Comparison of ENCODE assay signal across 18 cellular contexts in the genomic region with DNA sequence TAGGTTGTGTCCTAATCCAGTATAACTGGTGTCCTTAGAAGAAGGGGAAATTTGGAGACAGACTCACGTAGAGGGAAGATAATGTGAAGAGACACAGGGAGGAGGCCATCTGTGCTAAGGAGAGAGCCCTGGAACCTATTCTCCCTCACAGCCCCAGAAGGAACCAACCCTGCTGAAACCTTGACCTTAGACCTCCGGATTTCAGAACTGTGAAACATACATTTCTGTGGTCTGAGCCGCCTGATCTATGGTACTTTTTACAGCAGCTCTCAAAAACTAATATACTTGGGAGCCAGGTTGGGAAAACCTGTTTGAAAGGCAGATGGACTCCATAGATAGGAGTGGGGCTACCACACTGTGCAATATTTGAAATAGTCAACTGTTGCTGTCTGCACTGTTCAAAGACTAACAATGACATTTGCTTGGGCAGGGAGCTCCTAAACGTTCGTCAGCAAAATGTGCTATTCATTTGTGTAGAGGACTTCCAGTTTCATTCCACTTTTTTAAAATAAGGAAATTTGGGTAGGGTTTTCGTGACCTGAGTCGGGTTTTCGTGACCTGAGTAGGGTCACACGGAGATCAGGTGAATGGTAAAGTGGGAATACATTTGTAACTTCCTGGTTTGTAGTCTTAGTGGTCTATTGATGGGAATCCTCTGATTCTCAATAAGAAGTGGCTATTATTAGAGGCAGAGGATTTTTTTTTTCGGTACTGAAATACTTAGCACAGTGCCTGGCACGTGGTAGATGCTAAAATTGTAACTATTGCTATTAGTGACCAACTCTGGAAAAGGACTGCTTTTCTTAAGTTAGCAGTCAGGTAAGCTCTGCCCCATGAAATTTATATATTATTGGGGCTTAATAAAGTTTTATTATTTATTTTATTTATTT. TPM values are rescaled to one million over a fixed set of nuclear protein-coding genes. Genes with fewer than 3 reads are reported as not detected.
A peak's percentile ranks its signal among the peaks of the same experiment; 100 is the strongest.
DNase-seq lines count a peak whose midpoint lies in the region; ATAC-seq lines count a peak whose summit lies in the region.
"Had no signal": no experiment of that assay in that cellular context is flagged by ENCODE, and none has a peak within 500 bp of the region (broad histone marks: within the 10 kb centered on the region; RNA-seq: fewer than 3 reads in every experiment).

No MANE protein-coding gene starts in this region.

- peaks cover 14 to 41% (median 23%) of the 10 kb centered on the region in 3 donors for H3K36me3 Mint-ChIP-seq in CD8-positive, alpha-beta memory T cell
- peaks cover 42% of the 10 kb centered on the region for H3K36me3 Mint-ChIP-seq in activated CD8-positive, alpha-beta T cell treated with anti-CD3 and anti-CD28 coated beads, Interleukin-2, amount 10 ng/mL, durations not matched to agents 7 days and 5 days (ENCODE audit: low read depth)
- H3K36me3 Mint-ChIP-seq in naive thymus-derived CD4-positive, alpha-beta T cell = peaks cover 4 to 27% (median 18%) of the 10 kb centered on the region in 5 donors

- CTCF ChIA-PET in CD8-positive, alpha-beta memory T cell (lab: Charles Lee) = interaction anchor here (1.1 to 2.2 kb wide), 5 partner anchors 9 to 73 kb away, joined by 3 to 8 read pairs (median 3); no protein-coding TSS in a partner anchor
- CTCF ChIA-PET in activated CD8-positive, alpha-beta T cell treated with anti-CD3 and anti-CD28 coated beads, Interleukin-2, amount 10 ng/mL, durations not matched to agents 7 days and 5 days (lab: Charles Lee) = interaction anchor here (1.4 to 3.3 kb wide), 7 partner anchors 15 to 240 kb away, joined by 3 to 14 read pairs (median 5); a partner anchor contains a TSS
- CTCF ChIA-PET in naive thymus-derived CD4-positive, alpha-beta T cell (lab: Charles Lee) = interaction anchor here (0.6 to 2.2 kb wide), 4 partner anchors 25 to 72 kb away, joined by 3 to 7 read pairs (median 4); no protein-coding TSS in a partner anchor

- H3K4me3 ChIP-seq in CD8-positive, alpha-beta memory T cell (ENCODE audit: low read length) = no peak overlapping the region
- H3K4me3 ChIP-seq in naive thymus-derived CD4-positive, alpha-beta T cell (ENCODE audit: low read length) = no peak overlapping the region
- H3K4me3 ChIP-seq: BLaER1 had no signal

- POLR2A ChIA-PET in CD8-positive, alpha-beta memory T cell (lab: Charles Lee) = interaction anchor here (1.1 kb wide), 1 partner anchor 19 kb away, joined by 3 read pairs; no protein-coding TSS in a partner anchor
- POLR2A ChIA-PET in activated CD8-positive, alpha-beta T cell treated with anti-CD3 and anti-CD28 coated beads, Interleukin-2, amount 10 ng/mL, durations not matched to agents 7 days and 5 days (lab: Charles Lee) = interaction anchor here (0.6 to 1.0 kb wide), 3 partner anchors 9 to 28 kb away, joined by 3 read pairs; no protein-coding TSS in a partner anchor
- POLR2A ChIA-PET in naive thymus-derived CD4-positive, alpha-beta T cell (lab: Charles Lee) = interaction anchor here (0.7 to 13.6 kb wide), 5 partner anchors 9 to 74 kb away, joined by 3 to 267 read pairs (median 6); a partner anchor contains a TSS

- peaks cover 33% of the 10 kb centered on the region for H3K36me3 ChIP-seq in CD8-positive, alpha-beta memory T cell (ENCODE audit: insufficient read depth, low read length)
- peaks cover 21 to 37% (median 35%) of the 10 kb centered on the region in 3 experiments for H3K36me3 ChIP-seq in naive thymus-derived CD4-positive, alpha-beta T cell (ENCODE audit: control insufficient read depth in 2 of 3, insufficient read depth in 3 of 3, low read length in 3 of 3)

- peak overlapping the region in 7 of 8 donors; percentile 34 to 87 (median 73) for H3K27ac Mint-ChIP-seq in CD8-positive, alpha-beta memory T cell
- no peak overlapping the region for H3K27ac Mint-ChIP-seq in activated CD8-positive, alpha-beta T cell treated with anti-CD3 and anti-CD28 coated beads, Interleukin-2, amount 10 ng/mL, durations not matched to agents 7 days and 5 days
- H3K27ac Mint-ChIP-seq in naive thymus-derived CD4-positive, alpha-beta T cell = peak overlapping the region in 7 of 9 donors; percentile 51 to 81 (median 56)

- no peaks in the 10 kb centered on the region for H3K27me3 Mint-ChIP-seq in CD8-positive, alpha-beta memory T cell
- H3K27me3 Mint-ChIP-seq in activated CD8-positive, alpha-beta T cell treated with anti-CD3 and anti-CD28 coated beads, Interleukin-2, amount 10 ng/mL, durations not matched to agents 7 days and 5 days (ENCODE audit: low read depth) = no peaks in the 10 kb centered on the region
- no peaks in the 10 kb centered on the region for H3K27me3 Mint-ChIP-seq in naive thymus-derived CD4-positive, alpha-beta T cell

- DNase-seq in CD8-positive, alpha-beta memory T cell = no peak
- DNase-seq in activated CD8-positive, alpha-beta T cell treated with anti-CD3 and anti-CD28 coated beads, Interleukin-2, amount 10 ng/mL, durations not matched to agents 7 days and 5 days = no peak
- DNase-seq in naive thymus-derived CD4-positive, alpha-beta T cell = no peak
- DNase-seq in globus pallidus (ENCODE audit: low spot score) = no peak
- no peak for DNase-seq in stimulated activated CD4-positive, alpha-beta T cell treated with anti-CD3 and anti-CD28 coated beads, Interleukin-2, amount 100 ng/mL, for 24 hours
- DNase-seq in NCI-H1092 (lab: John Stamatoyannopoulos, UW) = no peak
- DNase-seq in NCI-H2107 (lab: John Stamatoyannopoulos, UW) = no peak
- DNase-seq: activated CD4-positive, alpha-beta T cell treated with anti-CD3 and anti-CD28 coated beads, Interleukin-2, amount 50 U/mL, for 48 hours; activated naive CD4-positive, alpha-beta T cell; central memory CD4-positive, alpha-beta T cell; NCI-H1417 treated with DMSO at 0.1 percent for 48 hours; NCI-H510A treated with DMSO at 0.1 percent for 48 hours; stimulated activated CD8-positive, alpha-beta memory T cell treated with anti-CD3 and anti-CD28 coated beads, Interleukin-4, amount 100 ng/mL, for 48 hours had no signal

- H3K9me3 ChIP-seq in CD8-positive, alpha-beta memory T cell (ENCODE audit: low read length) = no peaks in the 10 kb centered on the region
- H3K9me3 ChIP-seq in naive thymus-derived CD4-positive, alpha-beta T cell (ENCODE audit: control insufficient read depth in 2 of 3, low read length in 3 of 3) = no peaks in the 10 kb centered on the region
- H3K9me3 ChIP-seq: BLaER1 had no signal

- no peak overlapping the region for H3K4me3 Mint-ChIP-seq in CD8-positive, alpha-beta memory T cell
- H3K4me3 Mint-ChIP-seq in activated CD8-positive, alpha-beta T cell treated with anti-CD3 and anti-CD28 coated beads, Interleukin-2, amount 10 ng/mL, durations not matched to agents 7 days and 5 days = no peak overlapping the region
- no peak overlapping the region for H3K4me3 Mint-ChIP-seq in naive thymus-derived CD4-positive, alpha-beta T cell

- ATAC-seq in HG02852 (IDR thresholded peaks at IDR 0.05; ENCODE audit: unreplicated experiment) = peak; percentile 62
- peak; percentile 28 for ATAC-seq in activated CD8-positive, alpha-beta T cell treated with anti-CD3 and anti-CD28 coated beads, Interleukin-2, amount 10 ng/mL, durations not matched to agents 7 days and 5 days
- ATAC-seq in naive thymus-derived CD4-positive, alpha-beta T cell = peak; percentile 37

- no peaks in the 10 kb centered on the region for H3K27me3 ChIP-seq in CD8-positive, alpha-beta memory T cell (ENCODE audit: insufficient read depth, low read length, poor library complexity, severe bottlenecking)
- H3K27me3 ChIP-seq in naive thymus-derived CD4-positive, alpha-beta T cell (ENCODE audit: control insufficient read depth in 2 of 2, insufficient read depth in 2 of 2, low read length in 2 of 2) = no peaks in the 10 kb centered on the region
- H3K27me3 ChIP-seq: BLaER1 had no signal

- no peak overlapping the region for H3K27ac ChIP-seq in CD8-positive, alpha-beta memory T cell (ENCODE audit: low read depth, low read length)
- H3K27ac ChIP-seq in naive thymus-derived CD4-positive, alpha-beta T cell (ENCODE audit: low read depth, low read length) = no peak overlapping the region
- H3K27ac ChIP-seq: BLaER1 had no signal

- peaks cover 29% of the 10 kb centered on the region for H3K4me1 ChIP-seq in CD8-positive, alpha-beta memory T cell (ENCODE audit: insufficient read depth, low read length)
- peaks cover 6 to 31% of the 10 kb centered on the region in 2 donors for H3K4me1 ChIP-seq in naive thymus-derived CD4-positive, alpha-beta T cell (ENCODE audit: control insufficient read depth in 2 of 2, insufficient read depth in 2 of 2, low read length in 2 of 2)

- intact Hi-C loops in naive thymus-derived CD4-positive, alpha-beta T cell (cut with micrococcal nuclease) = loop anchor here in 1 of 2 donors (1.0 kb wide), 1 partner anchor 8 kb away; no protein-coding TSS in a partner anchor

- no peaks in the 10 kb centered on the region for H3K9me3 Mint-ChIP-seq in CD8-positive, alpha-beta memory T cell
- H3K9me3 Mint-ChIP-seq in activated CD8-positive, alpha-beta T cell treated with anti-CD3 and anti-CD28 coated beads, Interleukin-2, amount 10 ng/mL, durations not matched to agents 7 days and 5 days (ENCODE audit: insufficient read depth) = no peaks in the 10 kb centered on the region
- H3K9me3 Mint-ChIP-seq in naive thymus-derived CD4-positive, alpha-beta T cell = peaks cover 0 to 2% (median 0%) of the 10 kb centered on the region in 11 donors

- peaks cover 43 to 58% (median 46%) of the 10 kb centered on the region in 3 donors for H3K4me1 Mint-ChIP-seq in CD8-positive, alpha-beta memory T cell
- H3K4me1 Mint-ChIP-seq in activated CD8-positive, alpha-beta T cell treated with anti-CD3 and anti-CD28 coated beads, Interleukin-2, amount 10 ng/mL, durations not matched to agents 7 days and 5 days (ENCODE audit: low read depth) = peaks cover 22% of the 10 kb centered on the region
- H3K4me1 Mint-ChIP-seq in naive thymus-derived CD4-positive, alpha-beta T cell = peaks cover 8 to 47% (median 23%) of the 10 kb centered on the region in 7 donors

RNA-seq across cellular contexts. Expression of a gene that starts 11.4 kb away (rescaled TPM):
- total RNA-seq in CD8-positive, alpha-beta memory T cell = 100 to 1,000 TPM; 140 to 145 TPM
- polyA plus RNA-seq in CD8-positive, alpha-beta memory T cell = 193 TPM
- total RNA-seq in activated CD8-positive, alpha-beta T cell treated with anti-CD3 and anti-CD28 coated beads, Interleukin-2, amount 10 ng/mL, durations not matched to agents 7 days and 5 days = 10 to 100 TPM; 64.5 to 67.0 TPM
- total RNA-seq in naive thymus-derived CD4-positive, alpha-beta T cell = 100 to 1,000 TPM in 2 of 5 experiments, 10 to 100 TPM in 3; 53.5 to 222 (median 84.0) TPM
- polyA plus RNA-seq in naive thymus-derived CD4-positive, alpha-beta T cell = 100 to 1,000 TPM; 151 to 210 TPM
- total RNA-seq: endothelial cell of umbilical vein, glomerular endothelial cell, pulmonary artery endothelial cell had no signal
- polyA plus RNA-seq: endothelial cell of umbilical vein had no signal

RNA-seq across cellular contexts. Expression of a gene that starts 33.4 kb away (rescaled TPM):
- 1 to 10 TPM; 4.2 to 4.4 TPM for total RNA-seq in CD8-positive, alpha-beta memory T cell
- polyA plus RNA-seq in CD8-positive, alpha-beta memory T cell = 3.3 TPM
- 1 to 10 TPM; 1.4 TPM for total RNA-seq in activated CD8-positive, alpha-beta T cell treated with anti-CD3 and anti-CD28 coated beads, Interleukin-2, amount 10 ng/mL, durations not matched to agents 7 days and 5 days
- total RNA-seq in naive thymus-derived CD4-positive, alpha-beta T cell = 1 to 10 TPM; 1.3 to 3.6 (median 2.7) TPM
- 1 to 10 TPM; 2.1 to 2.4 TPM for polyA plus RNA-seq in naive thymus-derived CD4-positive, alpha-beta T cell
